26 cellular contexts compared by ENCODE assay signal in the genomic region with DNA sequence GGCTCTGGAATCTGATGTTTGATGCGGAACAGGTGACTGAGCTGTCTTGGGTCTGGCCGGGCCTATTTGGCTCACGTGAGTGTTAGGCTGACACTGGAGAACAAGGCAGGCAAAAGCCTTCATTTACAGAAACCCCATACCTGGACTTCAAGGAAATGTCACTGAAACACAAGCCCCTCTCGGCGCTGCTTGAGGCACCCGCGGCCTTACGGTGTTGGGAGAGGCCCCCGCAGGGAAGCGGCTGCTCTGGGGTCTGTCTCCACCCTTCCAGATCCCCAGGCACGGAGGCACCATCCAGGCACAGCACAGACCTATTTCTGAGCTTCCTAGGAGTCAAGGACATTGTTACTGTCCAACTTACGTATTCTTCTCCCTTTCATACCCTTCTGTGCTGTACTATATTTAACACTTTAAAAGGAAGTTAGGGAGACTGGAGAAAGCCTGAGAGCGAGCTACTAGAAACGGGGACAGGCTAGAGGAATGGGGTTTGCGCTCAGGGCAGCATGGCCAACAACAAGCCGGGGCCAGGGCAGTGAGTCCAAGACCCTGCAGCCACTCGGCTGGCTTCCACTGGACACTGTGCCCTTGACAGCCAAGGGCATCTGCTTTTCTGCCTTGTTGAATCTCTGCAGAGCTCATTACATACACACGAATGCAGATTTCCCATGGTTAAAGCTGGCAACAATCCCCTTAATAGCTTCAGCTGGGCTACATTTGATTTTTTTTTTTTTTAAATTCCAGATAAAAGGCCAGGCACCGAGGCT. TPM values are rescaled to one million over a fixed set of nuclear protein-coding genes. Genes with fewer than 3 reads are reported as not detected.
"Had no signal": no experiment of that assay in that cellular context is flagged by ENCODE, and none has a peak within 500 bp of the region (broad histone marks: within the 10 kb centered on the region; RNA-seq: fewer than 3 reads in every experiment).

No MANE protein-coding gene starts in this region.

- H3K36me3 ChIP-seq: breast epithelium had no signal

- DNase-seq: activated CD4-positive, alpha-beta T cell treated with anti-CD3 and anti-CD28 coated beads for 48 hours; activated CD4-positive, alpha-beta T cell treated with anti-CD3 and anti-CD28 coated beads, Interleukin-2, amount 50 U/mL, for 4 hours; activated CD4-positive, CD25-positive, alpha-beta regulatory T cell treated with anti-CD3 and anti-CD28 coated beads, Interleukin-2, amount 50 U/mL, for 72 hours; activated CD8-positive, alpha-beta memory T cell treated with anti-CD3 and anti-CD28 coated beads, Interleukin-2, amount 50 U/mL, for 48 hours; activated CD8-positive, alpha-beta T cell treated with anti-CD3 and anti-CD28 coated beads, Interleukin-2, amount 10 ng/mL, durations not matched to agents 7 days and 5 days; activated naive CD4-positive, alpha-beta T cell; activated T-cell treated with anti-CD3 and anti-CD28 coated beads, Interleukin-2, amount 50 U/mL, for 1 hour; MG63; MV-4-11; NCI-H1092 treated with DMSO at 0.1 percent for 48 hours; NCI-H1417 treated with DMSO at 0.1 percent for 48 hours; NCI-H187 treated with DMSO at 0.1 percent for 48 hours; NCI-H2081 treated with DMSO at 0.1 percent for 48 hours; NCI-H345; NCI-H510A; NCI-H526 treated with DMSO at 0.1 percent for 48 hours; SHP77 had no signal

- H3K27me3 ChIP-seq: breast epithelium, MG63, SJSA1 had no signal

- H3K27me3 Mint-ChIP-seq: activated naive CD4-positive, alpha-beta T cell treated with anti-CD3 and anti-CD28 coated beads, Interleukin-2, amount 50 U/mL, for 24 hours; central memory CD8-positive, alpha-beta T cell had no signal

- H3K4me1 ChIP-seq: SJSA1 had no signal

- H3K27ac ChIP-seq: breast epithelium, KMS-11, SJSA1 had no signal

- H3K9me3 Mint-ChIP-seq: activated naive CD4-positive, alpha-beta T cell treated with anti-CD3 and anti-CD28 coated beads, Interleukin-2, amount 50 U/mL, for 24 hours; central memory CD8-positive, alpha-beta T cell; T-helper 1 cell treated with Interleukin-12 subunit alpha and Interleukin-12 subunit beta and Interleukin-4 antibody, amounts not matched to agents 30 μg/mL and 1 μg/mL, for 36 hours had no signal

- H3K4me2 ChIP-seq: KMS-11 had no signal

- H3K9me3 ChIP-seq: breast epithelium, MG63, SJSA1 had no signal

- H3K36me3 Mint-ChIP-seq: activated naive CD4-positive, alpha-beta T cell treated with anti-CD3 and anti-CD28 coated beads, Interleukin-2, amount 50 U/mL, for 24 hours had no signal

- ATAC-seq: activated CD8-positive, alpha-beta T cell treated with anti-CD3 and anti-CD28 coated beads, Interleukin-2, amount 10 ng/mL, durations not matched to agents 7 days and 5 days had no signal

- H3K4me3 Mint-ChIP-seq: activated CD8-positive, alpha-beta T cell treated with anti-CD3 and anti-CD28 coated beads, Interleukin-2, amount 10 ng/mL, durations not matched to agents 7 days and 5 days; activated naive CD4-positive, alpha-beta T cell treated with anti-CD3 and anti-CD28 coated beads, Interleukin-2, amount 50 U/mL, for 24 hours; central memory CD8-positive, alpha-beta T cell; T-helper 1 cell treated with Interleukin-12 subunit alpha and Interleukin-12 subunit beta and Interleukin-4 antibody, amounts not matched to agents 30 μg/mL and 1 μg/mL, for 36 hours had no signal

- H3K4me3 ChIP-seq: breast epithelium, MG63, SJSA1 had no signal

- H3K27ac Mint-ChIP-seq: activated CD8-positive, alpha-beta T cell treated with anti-CD3 and anti-CD28 coated beads, Interleukin-2, amount 10 ng/mL, durations not matched to agents 7 days and 5 days; activated naive CD4-positive, alpha-beta T cell treated with anti-CD3 and anti-CD28 coated beads, Interleukin-2, amount 50 U/mL, for 24 hours; T-helper 1 cell treated with Interleukin-12 subunit alpha and Interleukin-12 subunit beta and Interleukin-4 antibody, amounts not matched to agents 30 μg/mL and 1 μg/mL, for 36 hours had no signal

RNA-seq across cellular contexts. Expression of a gene that starts 23.8 kb away (rescaled TPM):
- total RNA-seq: RPMI7951, SJSA1 had no signal

RNA-seq across cellular contexts. Expression of a gene that starts 33.9 kb away (rescaled TPM):
- total RNA-seq: activated CD8-positive, alpha-beta T cell treated with anti-CD3 and anti-CD28 coated beads, Interleukin-2, amount 10 ng/mL, durations not matched to agents 7 days and 5 days; aorta; breast epithelium; OCI-LY7; RPMI7951; SJSA1 had no signal
- polyA plus RNA-seq: aorta had no signal

RNA-seq across cellular contexts. Expression of a gene that starts 36.1 kb away (rescaled TPM):
- total RNA-seq: activated CD8-positive, alpha-beta T cell treated with anti-CD3 and anti-CD28 coated beads, Interleukin-2, amount 10 ng/mL, durations not matched to agents 7 days and 5 days; aorta; OCI-LY7; RPMI7951; SJSA1 had no signal
